Comparison of ENCODE assay signal across 1 cellular context in genomic region chr22:21965762-21966288, GRCh38.
TF ChIP-seq lines count a peak whose summit lies in the region.

No MANE protein-coding gene starts in this region.

TF ChIP-seq in K562, 482 proteins besides CTCF, POLR2A, EP300 and RAD21 (continued from another document):
- TF ChIP-seq ZBTB12 (CRISPR knock-in tag; IDR thresholded peaks at IDR 0.05) (peak; percentile 41; the same call in 1 of the 2 replicates), TAF1 (IDR thresholded peaks at IDR 0.05; ENCODE audit: control insufficient read depth, extremely low read depth, insufficient read depth, low read length, severe bottlenecking) (no peak), ZBED1 (IDR thresholded peaks at IDR 0.05) (no peak), SIX5 (IDR thresholded peaks at IDR 0.05; ENCODE audit: borderline replicate concordance in 1 of 2, insufficient read depth in 1 of 2, low read depth in 1 of 2, low read length in 2 of 2) (no peak), POLR2B (IDR thresholded peaks at IDR 0.05; ENCODE audit: low read depth, partially characterized antibody) (peak; percentile 18), ZNF561 (CRISPR knock-in tag; conservative IDR thresholded peaks at IDR 0.05) (0 out of 2 replicates have a peak, but pooled peaks have one; percentile 13), MYC (IDR thresholded peaks at IDR 0.05; ENCODE audit: low read depth, low read length) (no peak), MYC (CRISPR knock-in tag; IDR thresholded peaks at IDR 0.05; ENCODE audit: borderline replicate concordance, low read depth) (no peak), TEAD4 (IDR thresholded peaks at IDR 0.05; ENCODE audit: low read length) (no peak), TEAD4 (CRISPR knock-in tag; IDR thresholded peaks at IDR 0.05; ENCODE audit: borderline replicate concordance) (no peak), ZNF165 (CRISPR knock-in tag; IDR thresholded peaks at IDR 0.05; ENCODE audit: borderline replicate concordance) (0 out of 2 replicates have a peak, but pooled peaks have one; percentile 52), ZNF217 (CRISPR knock-in tag; IDR thresholded peaks at IDR 0.05) (no peak), MAFF (IDR thresholded peaks at IDR 0.05; ENCODE audit: low read length) (no peak), MCM5 (IDR thresholded peaks at IDR 0.05; ENCODE audit: low read depth) (no peak), ATF1 (CRISPR knock-in tag; IDR thresholded peaks at IDR 0.05) (0 out of 2 replicates have a peak, but pooled peaks have one; percentile 14), ATF1 (tag; IDR thresholded peaks at IDR 0.05) (0 out of 2 replicates have a peak, but pooled peaks have one; percentile 9), MYBL2 (IDR thresholded peaks at IDR 0.05; ENCODE audit: low read depth) (no peak), MYBL2 (CRISPR knock-in tag; IDR thresholded peaks at IDR 0.05; ENCODE audit: borderline replicate concordance) (no peak), PTRF (tag; IDR thresholded peaks at IDR 0.05) (no peak), ZKSCAN8 (CRISPR knock-in tag; IDR thresholded peaks at IDR 0.05) (no peak), SMARCE1 (IDR thresholded peaks at IDR 0.05) (no peak), ELK1 (CRISPR knock-in tag; IDR thresholded peaks at IDR 0.05) (no peak)
- TF ChIP-seq, protein P1, sequence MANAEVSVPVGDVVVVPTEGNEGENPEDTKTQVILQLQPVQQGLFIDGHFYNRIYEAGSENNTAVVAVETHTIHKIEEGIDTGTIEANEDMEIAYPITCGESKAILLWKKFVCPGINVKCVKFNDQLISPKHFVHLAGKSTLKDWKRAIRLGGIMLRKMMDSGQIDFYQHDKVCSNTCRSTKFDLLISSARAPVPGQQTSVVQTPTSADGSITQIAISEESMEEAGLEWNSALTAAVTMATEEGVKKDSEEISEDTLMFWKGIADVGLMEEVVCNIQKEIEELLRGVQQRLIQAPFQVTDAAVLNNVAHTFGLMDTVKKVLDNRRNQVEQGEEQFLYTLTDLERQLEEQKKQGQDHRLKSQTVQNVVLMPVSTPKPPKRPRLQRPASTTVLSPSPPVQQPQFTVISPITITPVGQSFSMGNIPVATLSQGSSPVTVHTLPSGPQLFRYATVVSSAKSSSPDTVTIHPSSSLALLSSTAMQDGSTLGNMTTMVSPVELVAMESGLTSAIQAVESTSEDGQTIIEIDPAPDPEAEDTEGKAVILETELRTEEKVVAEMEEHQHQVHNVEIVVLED (CRISPR knock-in tag; IDR thresholded peaks at IDR 0.05), result no peak
- TF ChIP-seq, protein P2, sequence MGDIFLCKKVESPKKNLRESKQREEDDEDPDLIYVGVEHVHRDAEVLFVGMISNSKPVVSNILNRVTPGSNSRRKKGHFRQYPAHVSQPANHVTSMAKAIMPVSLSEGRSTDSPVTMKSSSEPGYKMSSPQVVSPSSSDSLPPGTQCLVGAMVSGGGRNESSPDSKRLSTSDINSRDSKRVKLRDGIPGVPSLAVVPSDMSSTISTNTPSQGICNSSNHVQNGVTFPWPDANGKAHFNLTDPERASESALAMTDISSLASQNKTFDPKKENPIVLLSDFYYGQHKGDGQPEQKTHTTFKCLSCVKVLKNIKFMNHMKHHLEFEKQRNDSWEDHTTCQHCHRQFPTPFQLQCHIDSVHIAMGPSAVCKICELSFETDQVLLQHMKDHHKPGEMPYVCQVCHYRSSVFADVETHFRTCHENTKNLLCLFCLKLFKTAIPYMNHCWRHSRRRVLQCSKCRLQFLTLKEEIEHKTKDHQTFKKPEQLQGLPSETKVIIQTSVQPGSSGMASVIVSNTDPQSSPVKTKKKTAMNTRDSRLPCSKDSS (IDR thresholded peaks at IDR 0.05; ENCODE audit: low read depth, partially characterized antibody), result no peak
- TF ChIP-seq, protein P3, sequence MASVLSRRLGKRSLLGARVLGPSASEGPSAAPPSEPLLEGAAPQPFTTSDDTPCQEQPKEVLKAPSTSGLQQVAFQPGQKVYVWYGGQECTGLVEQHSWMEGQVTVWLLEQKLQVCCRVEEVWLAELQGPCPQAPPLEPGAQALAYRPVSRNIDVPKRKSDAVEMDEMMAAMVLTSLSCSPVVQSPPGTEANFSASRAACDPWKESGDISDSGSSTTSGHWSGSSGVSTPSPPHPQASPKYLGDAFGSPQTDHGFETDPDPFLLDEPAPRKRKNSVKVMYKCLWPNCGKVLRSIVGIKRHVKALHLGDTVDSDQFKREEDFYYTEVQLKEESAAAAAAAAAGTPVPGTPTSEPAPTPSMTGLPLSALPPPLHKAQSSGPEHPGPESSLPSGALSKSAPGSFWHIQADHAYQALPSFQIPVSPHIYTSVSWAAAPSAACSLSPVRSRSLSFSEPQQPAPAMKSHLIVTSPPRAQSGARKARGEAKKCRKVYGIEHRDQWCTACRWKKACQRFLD (CRISPR knock-in tag; IDR thresholded peaks at IDR 0.05), result no peak
- TF ChIP-seq, protein P4, sequence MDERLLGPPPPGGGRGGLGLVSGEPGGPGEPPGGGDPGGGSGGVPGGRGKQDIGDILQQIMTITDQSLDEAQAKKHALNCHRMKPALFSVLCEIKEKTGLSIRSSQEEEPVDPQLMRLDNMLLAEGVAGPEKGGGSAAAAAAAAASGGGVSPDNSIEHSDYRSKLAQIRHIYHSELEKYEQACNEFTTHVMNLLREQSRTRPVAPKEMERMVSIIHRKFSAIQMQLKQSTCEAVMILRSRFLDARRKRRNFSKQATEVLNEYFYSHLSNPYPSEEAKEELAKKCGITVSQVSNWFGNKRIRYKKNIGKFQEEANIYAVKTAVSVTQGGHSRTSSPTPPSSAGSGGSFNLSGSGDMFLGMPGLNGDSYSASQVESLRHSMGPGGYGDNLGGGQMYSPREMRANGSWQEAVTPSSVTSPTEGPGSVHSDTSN (CRISPR knock-in tag; IDR thresholded peaks at IDR 0.05; ENCODE audit: low read depth), result no peak
- TF ChIP-seq, protein P4 (tag; conservative IDR thresholded peaks at IDR 0.05; ENCODE audit: low read depth), result no peak
- TF ChIP-seq, protein P5, sequence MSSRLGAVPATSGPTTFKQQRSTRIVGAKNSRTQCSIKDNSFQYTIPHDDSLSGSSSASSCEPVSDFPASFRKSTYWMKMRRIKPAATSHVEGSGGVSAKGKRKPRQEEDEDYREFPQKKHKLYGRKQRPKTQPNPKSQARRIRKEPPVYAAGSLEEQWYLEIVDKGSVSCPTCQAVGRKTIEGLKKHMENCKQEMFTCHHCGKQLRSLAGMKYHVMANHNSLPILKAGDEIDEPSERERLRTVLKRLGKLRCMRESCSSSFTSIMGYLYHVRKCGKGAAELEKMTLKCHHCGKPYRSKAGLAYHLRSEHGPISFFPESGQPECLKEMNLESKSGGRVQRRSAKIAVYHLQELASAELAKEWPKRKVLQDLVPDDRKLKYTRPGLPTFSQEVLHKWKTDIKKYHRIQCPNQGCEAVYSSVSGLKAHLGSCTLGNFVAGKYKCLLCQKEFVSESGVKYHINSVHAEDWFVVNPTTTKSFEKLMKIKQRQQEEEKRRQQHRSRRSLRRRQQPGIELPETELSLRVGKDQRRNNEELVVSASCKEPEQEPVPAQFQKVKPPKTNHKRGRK (tag; IDR thresholded peaks at IDR 0.05), result no peak
